ENCODE assay signal across 18 cellular contexts in the genomic region with DNA sequence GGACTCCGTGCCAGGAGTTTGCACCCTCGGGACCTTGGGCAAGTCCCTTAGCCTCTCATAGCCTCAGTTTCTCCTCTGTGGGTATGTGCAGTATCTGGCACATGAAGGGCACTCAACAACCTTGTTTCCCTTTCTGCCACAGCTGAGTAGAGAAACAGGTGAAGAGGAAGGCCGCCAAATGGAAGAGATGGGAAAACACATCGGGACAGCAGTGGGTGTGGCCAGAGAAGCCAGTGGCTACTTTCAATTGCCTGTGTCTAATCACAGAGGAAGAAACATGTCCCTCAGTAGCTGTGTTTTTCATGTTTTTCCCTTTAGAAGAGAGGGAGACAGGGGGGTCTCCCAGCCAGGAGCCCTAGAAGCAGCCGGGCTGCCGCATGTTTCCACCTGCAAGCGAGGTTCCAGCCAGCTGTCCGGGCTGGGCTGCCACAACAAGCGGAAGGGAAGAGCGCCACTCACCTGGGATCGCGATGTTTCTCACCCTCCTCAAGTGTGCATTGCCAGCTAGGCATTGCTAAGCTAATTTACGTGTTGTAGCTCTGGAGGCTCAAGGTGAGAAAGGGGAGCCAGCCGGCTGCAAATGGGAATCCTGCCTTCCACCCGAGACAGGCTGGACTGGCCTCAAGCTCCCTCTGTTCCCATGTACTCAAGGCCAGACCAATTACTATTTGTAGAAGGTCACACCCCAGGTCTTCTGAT. TPM values are rescaled to one million over a fixed set of nuclear protein-coding genes. Genes with fewer than 3 reads are reported as not detected.
A peak's percentile ranks its signal among the peaks of the same experiment; 100 is the strongest.
DNase-seq lines count a peak whose midpoint lies in the region; TF ChIP-seq lines count a peak whose summit lies in the region.
"Had no signal": no experiment of that assay in that cellular context is flagged by ENCODE, and none has a peak within 500 bp of the region (broad histone marks: within the 10 kb centered on the region; RNA-seq: fewer than 3 reads in every experiment).

No MANE protein-coding gene starts in this region.

- H3K4me2 ChIP-seq in trophoblast cell (ENCODE audit: low read length), result no peak overlapping the region
- H3K4me2 ChIP-seq: PC-9 had no signal

- no peak for TF ChIP-seq CTCF in endodermal cell (conservative IDR thresholded peaks at IDR 0.05)

- H4K8ac ChIP-seq in trophoblast cell (ENCODE audit: low read depth, low read length), result peak overlapping the region; percentile 26

- H3K9ac ChIP-seq in endodermal cell (ENCODE audit: extremely low read depth, low read length, poor library complexity, severe bottlenecking) (no peak overlapping the region), trophoblast cell (ENCODE audit: low read length) (no peak overlapping the region)

- H3K4me3 ChIP-seq in endodermal cell (ENCODE audit: low read length), result no peak overlapping the region
- no peak overlapping the region for H3K4me3 ChIP-seq in trophoblast cell (ENCODE audit: low read depth, low read length)
- H3K4me3 ChIP-seq: PC-9, SK-N-MC had no signal

- no peaks in the 10 kb centered on the region for H3K36me3 ChIP-seq in endodermal cell (ENCODE audit: control insufficient read depth, insufficient read depth, low read length)
- H3K36me3 ChIP-seq in trophoblast cell (ENCODE audit: control insufficient read depth in 1 of 2, insufficient read depth in 2 of 2, low read length in 2 of 2), result peaks cover 8 to 14% of the 10 kb centered on the region in 2 experiments

- H3K4ac ChIP-seq in trophoblast cell (ENCODE audit: low read depth, low read length), result peak overlapping the region; percentile 9

- H3K79me1 ChIP-seq in trophoblast cell (ENCODE audit: low read length), result peaks cover 9% of the 10 kb centered on the region

- no peak overlapping the region for H2AFZ ChIP-seq in trophoblast cell (ENCODE audit: insufficient read depth, low read length, poor library complexity)
- H2AFZ ChIP-seq: PC-9 had no signal

- H3K4me3 Mint-ChIP-seq in endodermal cell, result no peak overlapping the region
- H3K4me3 Mint-ChIP-seq: HFFc6 had no signal

- no peaks in the 10 kb centered on the region for H3K9me3 Mint-ChIP-seq in endodermal cell
- H3K9me3 Mint-ChIP-seq: HFFc6 had no signal

- H2AK5ac ChIP-seq in trophoblast cell (ENCODE audit: low read length), result peak overlapping the region; percentile 50

- peak; percentile 17 for DNase-seq in DMS53 (lab: John Stamatoyannopoulos, UW)
- DNase-seq in DMS53 treated with DMSO at 0.1 percent for 48 hours (lab: John Stamatoyannopoulos, UW; ENCODE audit: unreplicated experiment), result no peak
- peak; percentile 29 for DNase-seq in NCI-H69 (lab: John Stamatoyannopoulos, UW)
- no peak for DNase-seq in endodermal cell
- no peak for DNase-seq in trophoblast cell
- no peak for DNase-seq in stimulated activated CD4-positive, alpha-beta T cell treated with anti-CD3 and anti-CD28 coated beads, Interleukin-2, amount 100 ng/mL, for 48 hours
- no peak for DNase-seq in nucleus accumbens (lab: John Stamatoyannopoulos, UW)
- no peak for DNase-seq in activated CD8-positive, alpha-beta memory T cell treated with anti-CD3 and anti-CD28 coated beads, Interleukin-2, amount 50 U/mL, for 48 hours
- DNase-seq: Caco-2, GDM1, GOT3, HFFc6, NCI-H1436 treated with DMSO at 0.1 percent for 48 hours, NCI-H2171 treated with DMSO at 0.1 percent for 48 hours, NCI-H524, PC-9 had no signal

- peaks cover 11% of the 10 kb centered on the region for H3K4me1 Mint-ChIP-seq in endodermal cell

- no peak overlapping the region for H3K27ac ChIP-seq in endodermal cell (ENCODE audit: low read depth, low read length)
- H3K27ac ChIP-seq in trophoblast cell (ENCODE audit: low read depth, low read length), result peak overlapping the region; percentile 76
- H3K27ac ChIP-seq: C4-2B, PC-9, SK-N-MC had no signal

- H3K23ac ChIP-seq in trophoblast cell (ENCODE audit: low read length), result no peak overlapping the region

- H3K9me3 ChIP-seq in endodermal cell (ENCODE audit: control insufficient read depth, low read length) (no peaks in the 10 kb centered on the region), trophoblast cell (ENCODE audit: insufficient read depth, low read depth, low read length) (peaks cover 2% of the 10 kb centered on the region)
- H3K9me3 ChIP-seq: Caco-2 had no signal

- peaks cover 2% of the 10 kb centered on the region for H3K79me2 ChIP-seq in trophoblast cell (ENCODE audit: control insufficient read depth, insufficient read depth, low read length, poor library complexity)

- H3K27me3 ChIP-seq in endodermal cell (ENCODE audit: control insufficient read depth, insufficient read depth, low read length, poor library complexity, severe bottlenecking), result no peaks in the 10 kb centered on the region
- no peaks in the 10 kb centered on the region for H3K27me3 ChIP-seq in trophoblast cell (ENCODE audit: insufficient read depth, low read length)

- no peaks in the 10 kb centered on the region for H3K27me3 Mint-ChIP-seq in endodermal cell (ENCODE audit: insufficient read depth)

- H4K12ac ChIP-seq in trophoblast cell (ENCODE audit: low read depth, low read length), result no peak overlapping the region

- no peak overlapping the region for H2BK5ac ChIP-seq in trophoblast cell (ENCODE audit: low read depth, low read length, poor library complexity)

- H3K36me3 Mint-ChIP-seq in endodermal cell (ENCODE audit: low read depth), result peaks cover 6% of the 10 kb centered on the region

- H3K14ac ChIP-seq in trophoblast cell (ENCODE audit: low read length), result peak overlapping the region; percentile 16

- WGBS in endodermal cell (ENCODE audit: insufficient coverage in 1 of 2, insufficient read length in 1 of 2), 2 experiments, result 89 to 92% methylated on average over 12 to 15 of the region's 15 CpGs
- no CpG with 5 or more reads among the region's 15 CpGs for WGBS in trophoblast cell (ENCODE audit: extremely low coverage, insufficient coverage, insufficient read length)

- no peaks in the 10 kb centered on the region for H3K4me1 ChIP-seq in endodermal cell (ENCODE audit: control insufficient read depth, insufficient read depth, low read length)
- peaks cover 18 to 24% of the 10 kb centered on the region in 2 experiments for H3K4me1 ChIP-seq in trophoblast cell (ENCODE audit: control insufficient read depth in 1 of 2, insufficient read depth in 2 of 2, low read length in 2 of 2)
- H3K4me1 ChIP-seq: Caco-2 had no signal

- H2BK12ac ChIP-seq in trophoblast cell (ENCODE audit: low read length), result peak overlapping the region; percentile 10

- H3K18ac ChIP-seq in trophoblast cell (ENCODE audit: low read length), result peak overlapping the region; percentile 6

- peak overlapping the region; percentile 5 for H2BK120ac ChIP-seq in trophoblast cell (ENCODE audit: insufficient read depth, low read length, poor library complexity)

- peak overlapping the region; percentile 36 for H3K27ac Mint-ChIP-seq in endodermal cell
- H3K27ac Mint-ChIP-seq: HFFc6 had no signal

- peak overlapping the region; percentile 52 for H4K91ac ChIP-seq in trophoblast cell (ENCODE audit: low read depth, low read length)

RNA-seq across cellular contexts. Expression of a gene that starts 16.7 kb away (rescaled TPM):
- total RNA-seq in endodermal cell, result 1 to 10 TPM; 6.0 to 7.3 TPM
- 13.9 TPM for polyA plus RNA-seq in endodermal cell (2013, experiment 1 of 2)
- 12.9 TPM for polyA plus RNA-seq in endodermal cell (2013, experiment 2 of 2)
- 9.5 and 9.9 TPM in 2 replicates for polyA plus RNA-seq in trophoblast cell (2013)
- total RNA-seq: Caco-2 had no signal

RNA-seq across cellular contexts. Expression of a gene that starts 37.9 kb away (rescaled TPM):
- total RNA-seq in endodermal cell, result 10 to 100 TPM; 41.7 to 57.6 TPM
- polyA plus RNA-seq in endodermal cell (2013, experiment 1 of 2), result 45.7 TPM
- polyA plus RNA-seq in endodermal cell (2013, experiment 2 of 2), result 41.7 TPM
- 22.6 and 24.1 TPM in 2 replicates for polyA plus RNA-seq in trophoblast cell (2013)

RNA-seq across cellular contexts. Expression of a gene that starts 38.0 kb away (rescaled TPM):
- 10 to 100 TPM; 27.4 to 30.0 TPM for total RNA-seq in endodermal cell
- 26.7 TPM for polyA plus RNA-seq in endodermal cell (2013, experiment 1 of 2)
- polyA plus RNA-seq in endodermal cell (2013, experiment 2 of 2), result 25.2 TPM
- 15.4 and 15.8 TPM in 2 replicates for polyA plus RNA-seq in trophoblast cell (2013)

Comparison
In these comparisons a context has a peak if more than half of its experiments do, and no peak if none do; other contexts are left out.
1. DNase-seq: peak in DMS53 (single experiment) and NCI-H69 (single experiment); none in DMS53 treated with DMSO at 0.1 percent for 48 hours (single experiment), endodermal cell (single experiment), trophoblast cell (0 of 2), stimulated activated CD4-positive, alpha-beta T cell treated with anti-CD3 and anti-CD28 coated beads, Interleukin-2, amount 100 ng/mL, for 48 hours (0 of 2), nucleus accumbens (0 of 56) and activated CD8-positive, alpha-beta memory T cell treated with anti-CD3 and anti-CD28 coated beads, Interleukin-2, amount 50 U/mL, for 48 hours (single experiment).